In genomic region chr4:48667148-48667547, GRCh38 we compare ENCODE assay signal across 21 cellular contexts.
"Had no signal": no experiment of that assay in that cellular context is flagged by ENCODE, and none has a peak within 500 bp of the region (broad histone marks: within the 10 kb centered on the region; RNA-seq: fewer than 3 reads in every experiment).

No MANE protein-coding gene starts in this region.

- H3K4me1 ChIP-seq: thyroid gland, uterus had no signal

- H3K9me3 ChIP-seq: thyroid gland, uterus had no signal

- H3K4me3 Mint-ChIP-seq: activated CD4-positive, alpha-beta T cell treated with anti-CD3 and anti-CD28 coated beads for 36 hours; activated naive CD8-positive, alpha-beta T cell treated with anti-CD3 and anti-CD28 coated beads, Interleukin-2, amount 10 ng/mL, durations not matched to agents 7 days and 5 days; activated T-helper 1 cell treated with anti-CD3 and anti-CD28 coated beads, Interleukin-12 subunit alpha, Interleukin-12 subunit beta, Interleukin-2, Interleukin-4 antibody, amounts not matched to agents 30 ng/mL and 10 ng/mL and 1 ng/mL, durations not matched to agents 14 hours and 24 hours and 36 hours; stimulated activated naive B cell treated with anti-CD40 and anti-IgM and Interleukin-4, amounts not matched to agents 10 μg/mL and 1 μg/mL and 100 μg/mL, for 72 hours had no signal

- H3K27me3 ChIP-seq: brain microvascular endothelial cell, thyroid gland, uterus had no signal

- H3K4me3 ChIP-seq: SK-N-MC, skin epidermis, thyroid gland, uterus had no signal

- H3K27me3 Mint-ChIP-seq: activated CD4-positive, alpha-beta T cell treated with anti-CD3 and anti-CD28 coated beads for 36 hours; activated naive CD8-positive, alpha-beta T cell treated with anti-CD3 and anti-CD28 coated beads, Interleukin-2, amount 10 ng/mL, durations not matched to agents 7 days and 5 days; naive B cell; stimulated activated naive B cell treated with anti-CD40 and anti-IgM and Interleukin-4, amounts not matched to agents 10 μg/mL and 1 μg/mL and 100 μg/mL, for 72 hours had no signal

- ATAC-seq: activated CD4-positive, alpha-beta T cell treated with anti-CD3 and anti-CD28 coated beads for 36 hours; esophagus mucosa; left colon; stimulated activated naive B cell treated with anti-CD40 and anti-IgM and Interleukin-4, amounts not matched to agents 10 μg/mL and 1 μg/mL and 100 μg/mL, for 72 hours had no signal

- H3K36me3 ChIP-seq: brain microvascular endothelial cell, thyroid gland, uterus had no signal

- H3K27ac ChIP-seq: brain microvascular endothelial cell, SK-N-MC, thyroid gland, uterus had no signal

- DNase-seq: activated CD4-positive, alpha-beta T cell treated with anti-CD3 and anti-CD28 coated beads for 36 hours; activated CD8-positive, alpha-beta memory T cell treated with anti-CD3 and anti-CD28 coated beads, Interleukin-2, amount 50 U/mL, for 48 hours; activated naive CD4-positive, alpha-beta T cell; activated naive CD8-positive, alpha-beta T cell treated with anti-CD3 and anti-CD28 coated beads, Interleukin-2, amount 10 ng/mL, durations not matched to agents 7 days and 5 days; anterior cingulate cortex; brain microvascular endothelial cell; glutamatergic neuron; left colon; mammary epithelial cell; naive B cell; retina; stimulated activated CD4-positive, alpha-beta T cell treated with anti-CD3 and anti-CD28 coated beads, Interleukin-15, amount 100 ng/mL, for 24 hours; stimulated activated CD4-positive, alpha-beta T cell treated with anti-CD3 and anti-CD28 coated beads, Interleukin-4, amount 100 ng/mL, for 1 hour; stimulated activated naive B cell treated with anti-CD40 and anti-IgM and Interleukin-4, amounts not matched to agents 10 μg/mL and 1 μg/mL and 100 μg/mL, for 72 hours; T-helper 1 cell; thyroid gland; uterus had no signal

- H3K27ac Mint-ChIP-seq: activated CD4-positive, alpha-beta T cell treated with anti-CD3 and anti-CD28 coated beads for 36 hours; activated naive CD8-positive, alpha-beta T cell treated with anti-CD3 and anti-CD28 coated beads, Interleukin-2, amount 10 ng/mL, durations not matched to agents 7 days and 5 days; activated T-helper 1 cell treated with anti-CD3 and anti-CD28 coated beads, Interleukin-12 subunit alpha, Interleukin-12 subunit beta, Interleukin-2, Interleukin-4 antibody, amounts not matched to agents 30 ng/mL and 10 ng/mL and 1 ng/mL, durations not matched to agents 14 hours and 24 hours and 36 hours; stimulated activated naive B cell treated with anti-CD40 and anti-IgM and Interleukin-4, amounts not matched to agents 10 μg/mL and 1 μg/mL and 100 μg/mL, for 72 hours had no signal
